19 cellular contexts compared by ENCODE assay signal in genomic region chr5:77358566-77359205, GRCh38.
A peak's percentile ranks its signal among the peaks of the same experiment; 100 is the strongest.
DNase-seq lines count a peak whose midpoint lies in the region; ATAC-seq and TF ChIP-seq lines count a peak whose summit lies in the region.
"Had no signal": no experiment of that assay in that cellular context is flagged by ENCODE, and none has a peak within 500 bp of the region (broad histone marks: within the 10 kb centered on the region; RNA-seq: fewer than 3 reads in every experiment).

No MANE protein-coding gene starts in this region.

- no peaks in the 10 kb centered on the region for H3K79me2 ChIP-seq in ACC112 (ENCODE audit: control insufficient read depth, insufficient read depth, low read length, unreplicated experiment)

- no peak for TF ChIP-seq CTCF in HFFc6 (IDR thresholded peaks at IDR 0.05)
- no peak for TF ChIP-seq CTCF in choroid plexus epithelial cell (conservative IDR thresholded peaks at IDR 0.05; ENCODE audit: low read depth, low read length)
- TF ChIP-seq CTCF in BE2C (IDR thresholded peaks at IDR 0.05; ENCODE audit: low read depth, low read length), result no peak

- H3K4me1 Mint-ChIP-seq in HFFc6 (ENCODE audit: low read depth), result peaks cover 35% of the 10 kb centered on the region

- H3K18ac ChIP-seq in mesenchymal stem cell (ENCODE audit: low read depth in 1 of 2, low read length in 2 of 2), result no peak overlapping the region

- H3K27ac ChIP-seq in ACC112 (ENCODE audit: low read depth, low read length) (no peak overlapping the region), mesenchymal stem cell (ENCODE audit: low read length, poor library complexity, severe bottlenecking) (no peak overlapping the region)
- H3K27ac ChIP-seq: HL-60, transverse colon had no signal

- H4K8ac ChIP-seq in mesenchymal stem cell (ENCODE audit: low read length), result no peak overlapping the region

- H3K23ac ChIP-seq in mesenchymal stem cell (ENCODE audit: low read length in 2 of 2), result no peak overlapping the region

- H3K36me3 ChIP-seq in ACC112 (ENCODE audit: insufficient read depth, low read length) (no peaks in the 10 kb centered on the region), mesenchymal stem cell (ENCODE audit: control insufficient read depth in 1 of 2, insufficient read depth in 2 of 2, low read depth in 1 of 2, low read length in 2 of 2) (no peaks in the 10 kb centered on the region), BE2C (no peaks in the 10 kb centered on the region)
- H3K36me3 ChIP-seq: transverse colon had no signal

- H4K91ac ChIP-seq in mesenchymal stem cell (ENCODE audit: low read length), result no peak overlapping the region

- DNase-seq in HFFc6 (peak; percentile 55), choroid plexus epithelial cell (ENCODE audit: low read depth) (peak; percentile 70), mesenchymal stem cell (peak; percentile 72), NCI-H2081 (lab: John Stamatoyannopoulos, UW) (no peak), BE2C (no peak), NCI-H1092 (lab: John Stamatoyannopoulos, UW) (no peak)
- DNase-seq: activated CD4-positive, alpha-beta T cell treated with anti-CD3 and anti-CD28 coated beads for 36 hours; activated T-cell treated with anti-CD3 and anti-CD28 coated beads, Interleukin-2, amount 50 U/mL, for 24 hours; amygdala; DMS79 treated with DMSO at 0.1 percent for 48 hours; hypothalamus; MM.1S; NCI-H446; T-cell; transverse colon had no signal

- WGBS in mesenchymal stem cell, result 36% methylated on average over 5 of the region's 7 CpGs

- H2AFZ ChIP-seq in ACC112 (ENCODE audit: low read length, unreplicated experiment) (peak overlapping the region; percentile 15), mesenchymal stem cell (ENCODE audit: low read depth, low read length) (no peak overlapping the region)

- no peaks in the 10 kb centered on the region for H3K36me3 Mint-ChIP-seq in HFFc6 (ENCODE audit: low read depth)
- H3K36me3 Mint-ChIP-seq: T-cell had no signal

- H2BK120ac ChIP-seq in mesenchymal stem cell (ENCODE audit: low read depth, low read length), result no peak overlapping the region

- H3K9ac ChIP-seq in mesenchymal stem cell (ENCODE audit: low read length), result peak overlapping the region; percentile 5

- no peak overlapping the region for H2BK15ac ChIP-seq in mesenchymal stem cell (ENCODE audit: low read depth, poor library complexity, severe bottlenecking)

- H3K4me3 ChIP-seq in ACC112 (ENCODE audit: low read depth, low read length), result no peak overlapping the region
- no peak overlapping the region for H3K4me3 ChIP-seq in choroid plexus epithelial cell (ENCODE audit: low read depth, low read length)
- H3K4me3 ChIP-seq in mesenchymal stem cell (ENCODE audit: insufficient read depth in 1 of 2, low read depth in 1 of 2, low read length in 2 of 2), result no peak overlapping the region
- no peak overlapping the region for H3K4me3 ChIP-seq in BE2C (ENCODE audit: low read depth, low read length)
- H3K4me3 ChIP-seq: transverse colon had no signal

- H2BK5ac ChIP-seq in mesenchymal stem cell (ENCODE audit: low read depth, low read length, poor library complexity, severe bottlenecking), result no peak overlapping the region

- H2BK12ac ChIP-seq in mesenchymal stem cell (ENCODE audit: low read length in 2 of 2), result no peak overlapping the region

- H3K4me2 ChIP-seq in mesenchymal stem cell (ENCODE audit: low read length, poor library complexity, severe bottlenecking), result no peak overlapping the region

- H3K79me1 ChIP-seq in mesenchymal stem cell (replicated peaks; ENCODE audit: low read length, poor library complexity, severe bottlenecking), result no peaks in the 10 kb centered on the region

- peaks cover 2% of the 10 kb centered on the region for H3K27me3 Mint-ChIP-seq in HFFc6 (ENCODE audit: insufficient read depth)
- H3K27me3 Mint-ChIP-seq: B cell, T-cell had no signal

- no peaks in the 10 kb centered on the region for H3K27me3 ChIP-seq in ACC112 (ENCODE audit: insufficient read depth, low read length)
- peaks cover 0 to 11% of the 10 kb centered on the region in 2 experiments for H3K27me3 ChIP-seq in mesenchymal stem cell (ENCODE audit: control insufficient read depth in 1 of 2, insufficient read depth in 1 of 2, low read length in 2 of 2)
- no peaks in the 10 kb centered on the region for H3K27me3 ChIP-seq in BE2C
- H3K27me3 ChIP-seq: transverse colon had no signal

- no peak overlapping the region for H3K4ac ChIP-seq in mesenchymal stem cell (ENCODE audit: low read depth in 1 of 2, low read length in 2 of 2)

- H3K4me1 ChIP-seq in ACC112 (ENCODE audit: control insufficient read depth, insufficient read depth, low read length, unreplicated experiment), result peaks cover 9% of the 10 kb centered on the region
- no peaks in the 10 kb centered on the region for H3K4me1 ChIP-seq in mesenchymal stem cell (ENCODE audit: control insufficient read depth, insufficient read depth, low read depth, low read length)
- H3K4me1 ChIP-seq in BE2C, result peaks cover 27% of the 10 kb centered on the region
- H3K4me1 ChIP-seq: transverse colon had no signal

- ATAC-seq in HG02973 (IDR thresholded peaks at IDR 0.05; ENCODE audit: unreplicated experiment), result no peak
- ATAC-seq: activated CD4-positive, alpha-beta T cell treated with anti-CD3 and anti-CD28 coated beads for 36 hours; T-cell had no signal

- H3K9me3 Mint-ChIP-seq in HFFc6, result no peaks in the 10 kb centered on the region
- H3K9me3 Mint-ChIP-seq: activated T-cell treated with anti-CD3 and anti-CD28 coated beads, Interleukin-2, amount 50 U/mL, for 24 hours; T-cell had no signal

- H3K9me3 ChIP-seq in mesenchymal stem cell (ENCODE audit: control insufficient read depth, low read length), result no peaks in the 10 kb centered on the region
- no peaks in the 10 kb centered on the region for H3K9me3 ChIP-seq in BE2C
- H3K9me3 ChIP-seq: transverse colon had no signal

- H3K14ac ChIP-seq in mesenchymal stem cell (ENCODE audit: low read length in 2 of 2), result no peak overlapping the region

- no peak overlapping the region for H2AK5ac ChIP-seq in mesenchymal stem cell (ENCODE audit: low read length, severe bottlenecking)

- peak overlapping the region; percentile 18; the same call in 1 of the 2 replicates for H3K27ac Mint-ChIP-seq in HFFc6
- H3K27ac Mint-ChIP-seq: activated CD4-positive, alpha-beta T cell treated with anti-CD3 and anti-CD28 coated beads for 36 hours; activated T-cell treated with anti-CD3 and anti-CD28 coated beads, Interleukin-2, amount 50 U/mL, for 24 hours; B cell; T-cell had no signal

- H3K4me3 Mint-ChIP-seq in HFFc6, result no peak overlapping the region
- H3K4me3 Mint-ChIP-seq: activated CD4-positive, alpha-beta T cell treated with anti-CD3 and anti-CD28 coated beads for 36 hours; activated T-cell treated with anti-CD3 and anti-CD28 coated beads, Interleukin-2, amount 50 U/mL, for 24 hours; B cell; T-cell had no signal

Comparison
In these comparisons a context has a peak if more than half of its experiments do, and no peak if none do; other contexts are left out.
1. DNase-seq: peak in HFFc6 (single experiment), choroid plexus epithelial cell (single experiment) and mesenchymal stem cell (single experiment); none in NCI-H2081 (0 of 2), BE2C (single experiment) and NCI-H1092 (single experiment).